In genomic region chr11:64306563-64306875, GRCh38 we compare ENCODE assay signal across 9 cellular contexts. TPM values are rescaled to one million over a fixed set of nuclear protein-coding genes. Genes with fewer than 3 reads are reported as not detected.
DNase-seq lines count a peak whose midpoint lies in the region; ATAC-seq, FAIRE-seq and TF ChIP-seq lines count a peak whose summit lies in the region.
"Had no signal": no experiment of that assay in that cellular context is flagged by ENCODE, and none has a peak within 500 bp of the region (broad histone marks: within the 10 kb centered on the region; RNA-seq: fewer than 3 reads in every experiment).

No MANE protein-coding gene starts in this region.

- TF ChIP-seq CTCF in Calu3 (IDR thresholded peaks at IDR 0.05; ENCODE audit: unreplicated experiment) (no peak), esophagus squamous epithelium (IDR thresholded peaks at IDR 0.05) (no peak), pancreas (IDR thresholded peaks at IDR 0.05) (no peak)

- BruUV-seq in Calu3 (replicated peaks; lab: Mats Ljungman, UMichigan): TSS peak; percentile 42

- H3K36me3 ChIP-seq in SJCRH30 (no peaks in the 10 kb centered on the region), esophagus squamous epithelium (peaks cover 0 to 24% (median 0%) of the 10 kb centered on the region in 3 donors), pancreas (no peaks in the 10 kb centered on the region)

- ATAC-seq in pancreas (no peak), GM21786 (IDR thresholded peaks at IDR 0.05; ENCODE audit: unreplicated experiment) (no peak)

- H3K9me3 Mint-ChIP-seq in Calu3 (ENCODE audit: low read depth, unreplicated experiment): no peaks in the 10 kb centered on the region

- CTCF ChIA-PET in Calu3 (lab: Charles Lee): interaction anchor here (0.9 to 3.7 kb wide), 3 partner anchors 35 to 51 kb away, joined by 3 to 25 read pairs (median 3); no protein-coding TSS in a partner anchor

- no peaks in the 10 kb centered on the region for H3K27me3 Mint-ChIP-seq in Calu3 (ENCODE audit: unreplicated experiment)

- peak overlapping the region; percentile 66 for H3K4me3 ChIP-seq in SJCRH30
- peak overlapping the region; percentile 71 to 86 (median 74) for H3K4me3 ChIP-seq in esophagus squamous epithelium
- peak overlapping the region; percentile 46 to 71 (median 63) for H3K4me3 ChIP-seq in pancreas

- H3K9me3 ChIP-seq in SJCRH30 (replicated peaks): no peaks in the 10 kb centered on the region
- H3K9me3 ChIP-seq in esophagus squamous epithelium: no peaks in the 10 kb centered on the region
- no peaks in the 10 kb centered on the region for H3K9me3 ChIP-seq in pancreas

- 10 to 14% methylated on average over 7 to 8 of the region's 9 CpGs for WGBS in esophagus squamous epithelium, 2 donors
- 10 to 13% methylated on average over 9 of the region's 9 CpGs for WGBS in pancreas, 2 donors

- H3K4me1 ChIP-seq in SJCRH30 (0 out of 2 replicates have a peak, but pooled peaks cover 3% of the 10 kb centered on the region), esophagus squamous epithelium (peaks cover 30 to 64% (median 30%) of the 10 kb centered on the region in 3 donors), pancreas (peaks cover 5 to 10% (median 8%) of the 10 kb centered on the region in 3 donors)

- peaks cover 44% of the 10 kb centered on the region for H3K36me3 Mint-ChIP-seq in Calu3 (ENCODE audit: insufficient read depth, unreplicated experiment)

- intact Hi-C loops in Calu3 (cut with micrococcal nuclease; ENCODE audit: unreplicated experiment) (loop anchor here (10.0 kb wide), 1 partner anchor 62 kb away; the partner anchor contains the start of genes FKBP2 and PPP1R14B), esophagus squamous epithelium (cut with DNase I) (no loop called here), pancreas (cut with DNase I) (no loop called here)

- H3K27ac ChIP-seq in SJCRH30 (no peak overlapping the region), esophagus squamous epithelium (peak overlapping the region; percentile 92 to 97 (median 94)), pancreas (peak overlapping the region; percentile 75 to 90 (median 86))

- H3K27me3 ChIP-seq in SJCRH30: no peaks in the 10 kb centered on the region
- H3K27me3 ChIP-seq in esophagus squamous epithelium: peaks cover 0 to 15% (median 0%) of the 10 kb centered on the region in 4 donors
- H3K27me3 ChIP-seq in pancreas: no peaks in the 10 kb centered on the region

- H3K4me3 Mint-ChIP-seq in Calu3 (ENCODE audit: low read depth, unreplicated experiment): peak overlapping the region; percentile 100

- TF ChIP-seq POLR2A in esophagus squamous epithelium (IDR thresholded peaks at IDR 0.05): no peak

- peaks cover 16% of the 10 kb centered on the region for H3K4me1 Mint-ChIP-seq in Calu3 (ENCODE audit: low read depth, unreplicated experiment)

- no peak for FAIRE-seq in pancreas (lab: Jason Lieb, UNC)

- peak overlapping the region; percentile 92 for H3K27ac Mint-ChIP-seq in Calu3 (ENCODE audit: unreplicated experiment)

- no peak for DNase-seq in Calu3
- DNase-seq in SJCRH30: no peak
- no peak for DNase-seq in esophagus squamous epithelium (lab: John Stamatoyannopoulos, UW)
- DNase-seq in pancreas: peak in 1 of 6 donors; percentile 83
- DNase-seq in NCI-H2029 (lab: John Stamatoyannopoulos, UW): no peak
- DNase-seq in NCI-H146 (lab: John Stamatoyannopoulos, UW): no peak
- DNase-seq in activated CD4-positive, alpha-beta T cell treated with anti-CD3 and anti-CD28 coated beads for 48 hours: no peak

RNA-seq across cellular contexts. Expression of gene ESRRA, which starts 1.2 kb away (rescaled TPM):
- total RNA-seq in Calu3 (2022) (53.4 and 59.7 TPM in 2 replicates), esophagus squamous epithelium (100 to 1,000 TPM in 2 of 4 donors, 10 to 100 TPM in 2; 81.9 to 131 (median 99.7) TPM), pancreas (10 to 100 TPM; 28.0 to 50.7 (median 37.9) TPM)
- 22.6 and 23.8 TPM in 2 replicates for total RNA-seq in SJCRH30 (2014; rRNA removed; shearing (Covaris generic))
- polyA plus RNA-seq in pancreas: 10 to 100 TPM; 61.0 to 62.3 TPM

RNA-seq across cellular contexts. Expression of gene CATSPERZ, which starts 6.4 kb away (rescaled TPM):
- total RNA-seq in Calu3 (2022) (0.85 TPM in 1 of 2 replicates, not detected in the other), esophagus squamous epithelium (not detected), pancreas (under 1 TPM in 1 of 6 donors, not detected in 5; 0.51 TPM)
- total RNA-seq in SJCRH30 (2014; rRNA removed; shearing (Covaris generic)): not detected in 2 replicates
- polyA plus RNA-seq in pancreas: 1 to 10 TPM in 1 of 2 donors, under 1 TPM in 1; 0.27 to 1.5 TPM
- total RNA-seq: T-helper 1 cell treated with Interleukin-12 subunit alpha and Interleukin-12 subunit beta and Interleukin-4 antibody, amounts not matched to agents 30 ng/mL and 1 ng/mL, for 36 hours had no signal

RNA-seq across cellular contexts. Expression of gene TRMT112, which starts 10.8 kb away (rescaled TPM):
- total RNA-seq in Calu3 (2022) (197 and 211 TPM in 2 replicates), esophagus squamous epithelium (100 to 1,000 TPM; 202 to 248 (median 211) TPM), pancreas (10 to 100 TPM; 53.3 to 85.0 (median 65.6) TPM)
- total RNA-seq in SJCRH30 (2014; rRNA removed; shearing (Covaris generic)): 185 and 215 TPM in 2 replicates
- polyA plus RNA-seq in pancreas: 100 to 1,000 TPM; 150 to 157 TPM

RNA-seq across cellular contexts. Expression of gene PRDX5, which starts 11.4 kb away (rescaled TPM):
- total RNA-seq in Calu3 (2022) (165 TPM in 2 replicates), esophagus squamous epithelium (100 to 1,000 TPM; 309 to 602 (median 476) TPM), pancreas (100 to 1,000 TPM in 1 of 6 donors, 10 to 100 TPM in 5; 59.0 to 102 (median 80.6) TPM)
- total RNA-seq in SJCRH30 (2014; rRNA removed; shearing (Covaris generic)): 105 and 130 TPM in 2 replicates
- 100 to 1,000 TPM; 204 to 245 TPM for polyA plus RNA-seq in pancreas

RNA-seq across cellular contexts. Expression of gene KCNK4, which starts 15.4 kb away (rescaled TPM):
- not detected in 2 replicates for total RNA-seq in Calu3 (2022)
- not detected in 2 replicates for total RNA-seq in SJCRH30 (2014; rRNA removed; shearing (Covaris generic))
- not detected for total RNA-seq in esophagus squamous epithelium
- total RNA-seq in pancreas: not detected
- not detected for polyA plus RNA-seq in pancreas
